12 cellular contexts compared by ENCODE assay signal in the genomic region with DNA sequence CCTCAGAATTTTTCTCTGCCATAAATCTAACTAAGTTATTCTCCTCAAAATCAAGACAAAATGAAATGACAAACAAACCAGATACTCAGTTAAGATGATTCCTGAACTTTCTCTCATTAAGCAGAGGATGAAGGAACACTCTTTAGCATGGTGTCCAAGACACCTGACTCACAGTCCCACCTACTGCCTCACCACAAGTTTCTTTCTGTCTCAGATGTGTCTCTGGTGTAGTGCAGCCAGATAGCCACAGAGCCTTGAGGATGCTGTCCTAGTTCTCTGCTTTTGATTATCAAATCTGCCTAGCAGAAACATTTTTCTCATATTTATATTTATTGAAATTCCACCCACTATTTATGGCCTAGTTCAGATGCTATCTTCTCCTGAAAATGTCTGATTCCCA.
DNase-seq lines count a peak whose midpoint lies in the region; ATAC-seq, FAIRE-seq and TF ChIP-seq lines count a peak whose summit lies in the region.
"Had no signal": no experiment of that assay in that cellular context is flagged by ENCODE, and none has a peak within 500 bp of the region (broad histone marks: within the 10 kb centered on the region; RNA-seq: fewer than 3 reads in every experiment).

No MANE protein-coding gene starts in this region.

- no peak overlapping the region for H3K4ac ChIP-seq in H1 (replicated peaks; ENCODE audit: insufficient read length, low read depth, low read length)

- no peak overlapping the region for H3K4me2 ChIP-seq in H1 (ENCODE audit: insufficient read depth in 1 of 2, low read depth in 2 of 2, low read length in 2 of 2)

- H4K5ac ChIP-seq in H1 (ENCODE audit: insufficient read length, low read depth, low read length), result no peak overlapping the region

- peaks cover 12% of the 10 kb centered on the region for H3K9me3 Mint-ChIP-seq in osteocyte (ENCODE audit: unreplicated experiment)

- H2BK15ac ChIP-seq in H1 (ENCODE audit: low read length), result no peak overlapping the region

- peak overlapping the region; percentile 77; the same call in 1 of the 2 replicates for H2BK12ac ChIP-seq in H1 (ENCODE audit: low read depth, low read length)

- no peak overlapping the region for H3K56ac ChIP-seq in H1 (replicated peaks; ENCODE audit: insufficient read length, low read depth, low read length)

- H3K27me3 Mint-ChIP-seq in osteocyte (ENCODE audit: unreplicated experiment), result no peaks in the 10 kb centered on the region

- ATAC-seq in GM18907 (IDR thresholded peaks at IDR 0.05; ENCODE audit: unreplicated experiment), result peak; percentile 96
- ATAC-seq in GM21528 (IDR thresholded peaks at IDR 0.05; ENCODE audit: low FRiP score, unreplicated experiment), result peak; percentile 98
- peak; percentile 88 for ATAC-seq in HG03060 (IDR thresholded peaks at IDR 0.05; ENCODE audit: low read depth, unreplicated experiment)
- no peak for ATAC-seq in psoas muscle
- ATAC-seq: body of pancreas, heart left ventricle had no signal

- H3K4me3 ChIP-seq in H1 (ENCODE audit: extremely low read depth in 1 of 4, insufficient read depth in 2 of 4, low read depth in 3 of 4, low read length in 4 of 4) (no peak overlapping the region), psoas muscle (no peak overlapping the region), tibial nerve (no peak overlapping the region)
- H3K4me3 ChIP-seq: body of pancreas, heart left ventricle had no signal

- no peaks in the 10 kb centered on the region for H3K36me3 ChIP-seq in H1 (ENCODE audit: control insufficient read depth in 2 of 4, insufficient read depth in 4 of 4, low read length in 3 of 4)
- H3K36me3 ChIP-seq in psoas muscle (ENCODE audit: insufficient read depth in 1 of 2, low read depth in 1 of 2), result no peaks in the 10 kb centered on the region
- H3K36me3 ChIP-seq in tibial nerve, result no peaks in the 10 kb centered on the region
- H3K36me3 ChIP-seq: heart left ventricle had no signal

- no peaks in the 10 kb centered on the region for H3K79me1 ChIP-seq in H1 (ENCODE audit: low read depth, low read length)

- H2BK5ac ChIP-seq in H1 (ENCODE audit: low read depth, low read length), result no peak overlapping the region

- H2AFZ ChIP-seq in H1 (ENCODE audit: low read length), result no peak overlapping the region

- TF ChIP-seq POLR2A in H1 (IDR thresholded peaks at IDR 0.05; ENCODE audit: control extremely low read depth in 1 of 2, low read depth in 2 of 2, low read length in 2 of 2) (no peak), tibial nerve (IDR thresholded peaks at IDR 0.05) (no peak)

- TF ChIP-seq RAD21 in H1 (IDR thresholded peaks at IDR 0.05 in 1 of 2, conservative IDR thresholded peaks at IDR 0.05 in 1 of 2; ENCODE audit: low read depth in 2 of 2, low read length in 2 of 2), result no peak

- H2BK20ac ChIP-seq in H1 (ENCODE audit: low read length), result no peak overlapping the region

- no peak overlapping the region for H3K14ac ChIP-seq in H1 (ENCODE audit: insufficient read length)

- no peak overlapping the region for H3K23ac ChIP-seq in H1 (ENCODE audit: insufficient read length)

- no peak overlapping the region for H3K27ac ChIP-seq in H1 (ENCODE audit: low read depth, low read length)
- H3K27ac ChIP-seq in psoas muscle, result no peak overlapping the region
- no peak overlapping the region for H3K27ac ChIP-seq in tibial nerve
- H3K27ac ChIP-seq: body of pancreas, heart left ventricle had no signal

- intact Hi-C loops in psoas muscle (cut with DNase I), result no loop called here

- no peak overlapping the region for H4K8ac ChIP-seq in H1 (ENCODE audit: extremely low read depth, insufficient read depth, low read length)

- no peak overlapping the region for H3K18ac ChIP-seq in H1 (ENCODE audit: extremely low read depth, low read length)

- H3K27me3 ChIP-seq in H1 (replicated peaks in 1 of 4; ENCODE audit: control insufficient read depth in 3 of 4, extremely low read depth in 1 of 4, insufficient read depth in 3 of 4, low read length in 3 of 4) (no peaks in the 10 kb centered on the region), psoas muscle (ENCODE audit: insufficient read depth in 3 of 3, low read length in 2 of 3) (no peaks in the 10 kb centered on the region), tibial nerve (no peaks in the 10 kb centered on the region)
- H3K27me3 ChIP-seq: body of pancreas, heart left ventricle had no signal

- TF ChIP-seq EP300 in H1 (IDR thresholded peaks at IDR 0.05; ENCODE audit: borderline replicate concordance in 1 of 2, low read depth in 2 of 2, low read length in 2 of 2), result no peak
- no peak for TF ChIP-seq EP300 in tibial nerve (IDR thresholded peaks at IDR 0.05)

- POLR2A ChIA-PET in H1 (lab: Charles Lee; ENCODE audit: partially characterized antibody), result no interaction called here

- no peaks in the 10 kb centered on the region for H3K79me2 ChIP-seq in H1 (ENCODE audit: control insufficient read depth in 1 of 2, insufficient read depth in 2 of 2, low read length in 2 of 2)

- H3K23me2 ChIP-seq in H1 (ENCODE audit: low read depth, low read length), result no peaks in the 10 kb centered on the region

- no peaks in the 10 kb centered on the region for H3K9me3 ChIP-seq in H1 (ENCODE audit: insufficient read depth in 2 of 2, low read depth in 1 of 2, low read length in 1 of 2)
- H3K9me3 ChIP-seq in psoas muscle, result peaks cover 5% of the 10 kb centered on the region
- H3K9me3 ChIP-seq in tibial nerve, result peaks cover 0 to 6% (median 1%) of the 10 kb centered on the region in 4 donors
- H3K9me3 ChIP-seq: body of pancreas had no signal

- no peaks in the 10 kb centered on the region for H4K20me1 ChIP-seq in H1 (replicated peaks in 1 of 2; ENCODE audit: control insufficient read depth in 1 of 2, insufficient read depth in 2 of 2, low read length in 2 of 2)

- CTCF ChIA-PET in H1 (lab: Charles Lee; ENCODE audit: partially characterized antibody), result no interaction called here

- H2BK120ac ChIP-seq in H1 (replicated peaks; ENCODE audit: low read depth, low read length), result no peak overlapping the region

- no peak overlapping the region for H3K27ac Mint-ChIP-seq in osteocyte (ENCODE audit: unreplicated experiment)

- no peak overlapping the region for H3K4me3 Mint-ChIP-seq in osteocyte (ENCODE audit: unreplicated experiment)

- H2AK5ac ChIP-seq in H1 (ENCODE audit: low read depth, low read length), result no peak overlapping the region

- no peak for TF ChIP-seq CTCF in H1 (IDR thresholded peaks at IDR 0.05; ENCODE audit: control extremely low read depth in 1 of 3, insufficient read depth in 1 of 3, low read depth in 1 of 3, low read length in 3 of 3)
- TF ChIP-seq CTCF in psoas muscle (IDR thresholded peaks at IDR 0.05), result no peak
- TF ChIP-seq CTCF in osteocyte (IDR thresholded peaks at IDR 0.05), result no peak
- TF ChIP-seq CTCF in tibial nerve (IDR thresholded peaks at IDR 0.05), result no peak

- no peaks in the 10 kb centered on the region for H3K4me1 Mint-ChIP-seq in osteocyte (ENCODE audit: unreplicated experiment)

- no peaks in the 10 kb centered on the region for H3K36me3 Mint-ChIP-seq in osteocyte (ENCODE audit: unreplicated experiment)

- H3K4me1 ChIP-seq in H1 (replicated peaks in 1 of 4; ENCODE audit: control insufficient read depth in 3 of 4, insufficient read depth in 4 of 4, low read length in 3 of 4) (peaks cover 8 to 21% (median 19%) of the 10 kb centered on the region in 4 experiments; a peak in 5 of 7 replicates), psoas muscle (no peaks in the 10 kb centered on the region), tibial nerve (no peaks in the 10 kb centered on the region)
- H3K4me1 ChIP-seq: body of pancreas, heart left ventricle had no signal

- no peak for FAIRE-seq in H1 (lab: Jason Lieb, UNC)

- no peak overlapping the region for H3K9ac ChIP-seq in H1 (replicated peaks in 1 of 4; ENCODE audit: extremely low read depth in 1 of 4, low read depth in 3 of 4, low read length in 3 of 4)

- no peak for DNase-seq in H1 (ENCODE audit: low read depth in 1 of 2, low spot score in 2 of 2)
- no peak for DNase-seq in psoas muscle
- DNase-seq in osteocyte (ENCODE audit: extremely low spot score, unreplicated experiment), result no peak
- DNase-seq in NCI-H1105 (lab: John Stamatoyannopoulos, UW), result no peak
- DNase-seq in tibial nerve (ENCODE audit: low spot score in 2 of 2), result no peak
- DNase-seq: body of pancreas, heart left ventricle, NCI-H82, nucleus accumbens had no signal

- H4K91ac ChIP-seq in H1 (replicated peaks; ENCODE audit: insufficient read length, low read length), result no peak overlapping the region

TF ChIP-seq in H1, 55 proteins besides CTCF, POLR2A, EP300 and RAD21 (continues in another document):
- no peak for TF ChIP-seq NRF1 (IDR thresholded peaks at IDR 0.05; ENCODE audit: low read depth, low read length)
- no peak for TF ChIP-seq RBBP5 (IDR thresholded peaks at IDR 0.05; ENCODE audit: borderline replicate concordance, low read depth, low read length)
- no peak for TF ChIP-seq POU5F1 (IDR thresholded peaks at IDR 0.05; ENCODE audit: low read depth, low read length)
- TF ChIP-seq SP4 (IDR thresholded peaks at IDR 0.05; ENCODE audit: low read length), result no peak
- no peak for TF ChIP-seq SIX5 (IDR thresholded peaks at IDR 0.05; ENCODE audit: low read depth, low read length)
- no peak for TF ChIP-seq CREB1 (IDR thresholded peaks at IDR 0.05)
- TF ChIP-seq TAF7 (optimal IDR thresholded peaks at IDR 0.05; ENCODE audit: borderline replicate concordance, low read depth, low read length), result no peak

Comparison
In these comparisons a context has a peak if more than half of its experiments do, and no peak if none do; other contexts are left out.
1. ATAC-seq: peak in GM18907 (single experiment), GM21528 (single experiment) and HG03060 (single experiment); none in psoas muscle (0 of 4).